ENCODE assay signal across 11 cellular contexts in the genomic region with DNA sequence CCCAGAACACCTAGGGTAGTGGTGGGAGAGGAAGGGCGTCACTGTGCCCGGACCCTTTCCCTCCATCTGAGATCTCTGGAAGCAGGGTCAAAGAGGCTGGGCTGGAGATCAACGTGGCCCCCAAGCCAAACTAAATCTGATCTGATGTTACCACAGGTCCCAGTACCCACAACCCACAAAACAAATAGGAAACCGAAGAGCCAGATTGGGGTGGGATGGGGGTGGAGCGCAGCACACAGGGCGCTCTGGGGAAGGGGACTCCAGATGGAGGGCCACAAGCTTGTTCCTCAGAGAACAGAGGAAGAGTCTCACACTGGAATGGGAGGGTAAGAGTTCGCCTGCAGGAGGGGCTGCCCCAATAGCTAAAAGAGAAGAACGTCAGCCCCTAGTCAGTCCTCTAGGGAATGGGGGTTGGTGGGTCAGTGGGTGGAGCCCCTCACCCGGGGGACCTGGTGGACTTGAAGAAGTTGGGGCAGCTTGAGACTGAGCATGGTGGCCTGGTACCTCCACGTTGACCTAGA. TPM values are rescaled to one million over a fixed set of nuclear protein-coding genes. Genes with fewer than 3 reads are reported as not detected.
A peak's percentile ranks its signal among the peaks of the same experiment; 100 is the strongest.
DNase-seq lines count a peak whose midpoint lies in the region; ATAC-seq, FAIRE-seq and TF ChIP-seq lines count a peak whose summit lies in the region.
"Had no signal": no experiment of that assay in that cellular context is flagged by ENCODE, and none has a peak within 500 bp of the region (broad histone marks: within the 10 kb centered on the region; RNA-seq: fewer than 3 reads in every experiment).

No MANE protein-coding gene starts in this region.

- no peaks in the 10 kb centered on the region for H3K9me3 Mint-ChIP-seq in activated CD8-positive, alpha-beta T cell treated with anti-CD3 and anti-CD28 coated beads, Interleukin-2, amount 10 ng/mL, durations not matched to agents 7 days and 5 days (ENCODE audit: insufficient read depth)
- H3K9me3 Mint-ChIP-seq in immature natural killer cell, result no peaks in the 10 kb centered on the region

- H4K20me1 ChIP-seq in BLaER1, result peaks cover 93% of the 10 kb centered on the region

- peaks cover 43% of the 10 kb centered on the region for H3K36me3 ChIP-seq in BLaER1
- H3K36me3 ChIP-seq in testis (ENCODE audit: low read depth, missing control alignments), result no peaks in the 10 kb centered on the region

- 0 out of 2 replicates have a peak overlapping the region, but pooled peaks have one; percentile 19 for H3K27ac ChIP-seq in BLaER1
- H3K27ac ChIP-seq in testis, result no peak overlapping the region
- H3K27ac ChIP-seq: neutrophil, upper lobe of right lung had no signal

- peak; percentile 81 for FAIRE-seq in GM12891 (lab: Jason Lieb, UNC)
- FAIRE-seq: endometrium had no signal

- DNase-seq in GM12891 (ENCODE audit: insufficient read length, low spot score) (no peak), immature natural killer cell (no peak), NOMO-1 treated with DMSO at 0.1 percent for 48 hours (lab: John Stamatoyannopoulos, UW; ENCODE audit: unreplicated experiment) (no peak), testis (no peak), Right ventricle myocardium inferior (ENCODE audit: missing footprints) (no peak)
- no peak for DNase-seq in activated CD8-positive, alpha-beta T cell treated with anti-CD3 and anti-CD28 coated beads, Interleukin-2, amount 10 ng/mL, durations not matched to agents 7 days and 5 days

- POLR2A ChIA-PET in activated CD8-positive, alpha-beta T cell treated with anti-CD3 and anti-CD28 coated beads, Interleukin-2, amount 10 ng/mL, durations not matched to agents 7 days and 5 days (lab: Charles Lee), result interaction anchor here (0.9 to 3.1 kb wide), 7 partner anchors 11 to 98 kb away, joined by 3 to 12 read pairs (median 4); a partner anchor contains a TSS

- no peak overlapping the region for H3K4me3 Mint-ChIP-seq in activated CD8-positive, alpha-beta T cell treated with anti-CD3 and anti-CD28 coated beads, Interleukin-2, amount 10 ng/mL, durations not matched to agents 7 days and 5 days
- peak overlapping the region; percentile 35 to 67 (median 61) for H3K4me3 Mint-ChIP-seq in immature natural killer cell

- ATAC-seq in activated CD8-positive, alpha-beta T cell treated with anti-CD3 and anti-CD28 coated beads, Interleukin-2, amount 10 ng/mL, durations not matched to agents 7 days and 5 days, result no peak
- ATAC-seq in HG02610 (IDR thresholded peaks at IDR 0.05; ENCODE audit: unreplicated experiment), result no peak
- no peak for ATAC-seq in Right ventricle myocardium inferior

- peaks cover 10% of the 10 kb centered on the region for H3K36me3 Mint-ChIP-seq in activated CD8-positive, alpha-beta T cell treated with anti-CD3 and anti-CD28 coated beads, Interleukin-2, amount 10 ng/mL, durations not matched to agents 7 days and 5 days (ENCODE audit: low read depth)
- peaks cover 3 to 6% (median 6%) of the 10 kb centered on the region in 3 donors for H3K36me3 Mint-ChIP-seq in immature natural killer cell

- WGBS in testis, 2 donors, result 41 to 46% methylated on average over 5 to 10 of the region's 10 CpGs

- H3K4me1 Mint-ChIP-seq in activated CD8-positive, alpha-beta T cell treated with anti-CD3 and anti-CD28 coated beads, Interleukin-2, amount 10 ng/mL, durations not matched to agents 7 days and 5 days (ENCODE audit: low read depth), result peaks cover 43% of the 10 kb centered on the region
- peaks cover 16% of the 10 kb centered on the region in 2 donors for H3K4me1 Mint-ChIP-seq in immature natural killer cell

- H3K4me1 ChIP-seq in BLaER1, result peaks cover 43% of the 10 kb centered on the region
- peaks cover 25% of the 10 kb centered on the region for H3K4me1 ChIP-seq in testis

- no peaks in the 10 kb centered on the region for H3K27me3 Mint-ChIP-seq in activated CD8-positive, alpha-beta T cell treated with anti-CD3 and anti-CD28 coated beads, Interleukin-2, amount 10 ng/mL, durations not matched to agents 7 days and 5 days (ENCODE audit: low read depth)
- peaks cover 2 to 4% (median 3%) of the 10 kb centered on the region in 3 donors for H3K27me3 Mint-ChIP-seq in immature natural killer cell (ENCODE audit: low read depth in 3 of 3)

- H3K9me3 ChIP-seq in BLaER1, result no peaks in the 10 kb centered on the region
- H3K9me3 ChIP-seq in testis, result no peaks in the 10 kb centered on the region
- H3K9me3 ChIP-seq: neutrophil, upper lobe of right lung had no signal

- H3K4me2 ChIP-seq in BLaER1, result peak overlapping the region; percentile 99

- intact Hi-C loops in testis (cut with DNase I; ENCODE audit: low total_unique reads) (no loop called here), Right ventricle myocardium inferior (cut with DNase I) (no loop called here)

- peaks cover 23% of the 10 kb centered on the region for H3K27me3 ChIP-seq in BLaER1
- no peaks in the 10 kb centered on the region for H3K27me3 ChIP-seq in testis

- TF ChIP-seq POLR2A in GM12891 (IDR thresholded peaks at IDR 0.05; ENCODE audit: low read depth, low read length) (no peak), testis (IDR thresholded peaks at IDR 0.05) (no peak)

- CTCF ChIA-PET in activated CD8-positive, alpha-beta T cell treated with anti-CD3 and anti-CD28 coated beads, Interleukin-2, amount 10 ng/mL, durations not matched to agents 7 days and 5 days (lab: Charles Lee), result interaction anchor here (0.6 to 2.4 kb wide), 11 partner anchors 10 to 150 kb away, joined by 3 to 9 read pairs (median 3); no protein-coding TSS in a partner anchor

- peak overlapping the region; percentile 36 for H3K9ac ChIP-seq in BLaER1

- no peak for TF ChIP-seq CTCF in testis (IDR thresholded peaks at IDR 0.05)

- H3K4me3 ChIP-seq in BLaER1 (peak overlapping the region; percentile 62; the same call in 1 of the 2 replicates), testis (no peak overlapping the region)

- peak overlapping the region; percentile 63 for H3K27ac Mint-ChIP-seq in activated CD8-positive, alpha-beta T cell treated with anti-CD3 and anti-CD28 coated beads, Interleukin-2, amount 10 ng/mL, durations not matched to agents 7 days and 5 days
- H3K27ac Mint-ChIP-seq in immature natural killer cell, result peak overlapping the region in 2 of 6 donors; percentile 16 to 68

TF ChIP-seq in GM12891, 5 proteins besides CTCF, POLR2A, EP300 and RAD21:
- TF ChIP-seq PAX5 (IDR thresholded peaks at IDR 0.05; ENCODE audit: insufficient read depth, low read length, severe bottlenecking) (no peak), SPI1 (IDR thresholded peaks at IDR 0.05; ENCODE audit: low read depth, low read length) (no peak), POU2F2 (IDR thresholded peaks at IDR 0.05; ENCODE audit: low read depth, low read length) (no peak), TAF1 (IDR thresholded peaks at IDR 0.05; ENCODE audit: low read depth, low read length) (no peak), POLR2AphosphoS5 (IDR thresholded peaks at IDR 0.05; ENCODE audit: low read depth, low read length) (no peak)

RNA-seq across cellular contexts. Expression of a gene that starts 1.6 kb away (rescaled TPM):
- 3.2 TPM for polyA plus RNA-seq in GM12891 (2012; ENCODE audit: low read depth, missing spikeins)
- total RNA-seq in activated CD8-positive, alpha-beta T cell treated with anti-CD3 and anti-CD28 coated beads, Interleukin-2, amount 10 ng/mL, durations not matched to agents 7 days and 5 days, result 1 to 10 TPM; 8.6 to 9.9 TPM
- polyA plus RNA-seq in immature natural killer cell, result 1 to 10 TPM; 1.3 to 2.5 (median 2.1) TPM
- 10 to 100 TPM in 1 of 2 donors, 1 to 10 TPM in 1; 8.0 to 10.5 TPM for total RNA-seq in testis
- 3.6 TPM for polyA plus RNA-seq in testis (ENCODE audit: insufficient read depth, low read depth, low replicate concordance)
- total RNA-seq in Right ventricle myocardium inferior, result 0.54 TPM

RNA-seq across cellular contexts. Expression of a gene that starts 4.3 kb away (rescaled TPM):
- polyA plus RNA-seq in GM12891 (2012; ENCODE audit: low read depth, missing spikeins), result 0.39 TPM
- 1 to 10 TPM; 2.8 TPM for total RNA-seq in activated CD8-positive, alpha-beta T cell treated with anti-CD3 and anti-CD28 coated beads, Interleukin-2, amount 10 ng/mL, durations not matched to agents 7 days and 5 days
- not detected for polyA plus RNA-seq in immature natural killer cell
- 1 to 10 TPM; 1.1 to 1.5 TPM for total RNA-seq in testis
- not detected for polyA plus RNA-seq in testis (ENCODE audit: insufficient read depth, low read depth, low replicate concordance)
- total RNA-seq in Right ventricle myocardium inferior, result 0.32 TPM

RNA-seq across cellular contexts. Expression of a gene that starts 33.5 kb away (rescaled TPM):
- polyA plus RNA-seq in GM12891 (2012; ENCODE audit: low read depth, missing spikeins), result 49.7 TPM
- 10 to 100 TPM; 72.3 to 77.3 TPM for total RNA-seq in activated CD8-positive, alpha-beta T cell treated with anti-CD3 and anti-CD28 coated beads, Interleukin-2, amount 10 ng/mL, durations not matched to agents 7 days and 5 days
- polyA plus RNA-seq in immature natural killer cell (100 to 1,000 TPM in 2 of 3 donors, 10 to 100 TPM in 1; 67.3 to 122 (median 100) TPM), testis (ENCODE audit: insufficient read depth, low read depth, low replicate concordance) (32.3 TPM)
- total RNA-seq in testis (10 to 100 TPM; 38.1 to 47.0 TPM), Right ventricle myocardium inferior (68.6 TPM)

RNA-seq across cellular contexts. Expression of a gene that starts 36.3 kb away (rescaled TPM):
- polyA plus RNA-seq in GM12891 (2012; ENCODE audit: low read depth, missing spikeins), result 30.6 TPM
- total RNA-seq in activated CD8-positive, alpha-beta T cell treated with anti-CD3 and anti-CD28 coated beads, Interleukin-2, amount 10 ng/mL, durations not matched to agents 7 days and 5 days, result 10 to 100 TPM; 75.2 to 78.2 TPM
- polyA plus RNA-seq in immature natural killer cell (10 to 100 TPM in 1 of 3 donors, 1 to 10 TPM in 2; 3.8 to 29.4 (median 8.5) TPM), testis (ENCODE audit: insufficient read depth, low read depth, low replicate concordance) (74.5 TPM)
- total RNA-seq in testis (100 to 1,000 TPM in 1 of 2 donors, 10 to 100 TPM in 1; 82.5 to 100 TPM), Right ventricle myocardium inferior (91.6 TPM)

RNA-seq across cellular contexts. Expression of a gene that starts 37.8 kb away (rescaled TPM):
- polyA plus RNA-seq in GM12891 (2012; ENCODE audit: low read depth, missing spikeins), result 2.9 TPM
- 10 to 100 TPM in 1 of 2 experiments, 1 to 10 TPM in 1; 9.1 to 11.0 TPM for total RNA-seq in activated CD8-positive, alpha-beta T cell treated with anti-CD3 and anti-CD28 coated beads, Interleukin-2, amount 10 ng/mL, durations not matched to agents 7 days and 5 days
- polyA plus RNA-seq in immature natural killer cell, result 1 to 10 TPM; 2.0 to 6.5 (median 2.7) TPM
- total RNA-seq in testis, result 1 to 10 TPM; 4.6 to 5.3 TPM
- polyA plus RNA-seq in testis (ENCODE audit: insufficient read depth, low read depth, low replicate concordance), result 5.3 TPM
- 1.4 TPM for total RNA-seq in Right ventricle myocardium inferior
